Comparison of ENCODE assay signal across 19 cellular contexts in genomic region chr2:51717318-51717717, GRCh38.
A peak's percentile ranks its signal among the peaks of the same experiment; 100 is the strongest.
DNase-seq lines count a peak whose midpoint lies in the region; ATAC-seq and TF ChIP-seq lines count a peak whose summit lies in the region.
"Had no signal": no experiment of that assay in that cellular context is flagged by ENCODE, and none has a peak within 500 bp of the region (broad histone marks: within the 10 kb centered on the region; RNA-seq: fewer than 3 reads in every experiment).

No MANE protein-coding gene starts in this region.

- intact Hi-C loops in left cardiac atrium (cut with DNase I): no loop called here

- H3K27me3 Mint-ChIP-seq in HFFc6 (ENCODE audit: insufficient read depth): no peaks in the 10 kb centered on the region
- H3K27me3 Mint-ChIP-seq: CD4-positive, alpha-beta T cell had no signal

- in situ Hi-C loops in astrocyte of the cerebellum (cut with HindIII; ENCODE audit: low sequenced_read_pairs): no loop called here

- peaks cover 21% of the 10 kb centered on the region for H3K9me3 Mint-ChIP-seq in HFFc6

- no peak for ATAC-seq in left cardiac atrium
- ATAC-seq: right cardiac atrium; stimulated activated effector memory CD8-positive, alpha-beta T cell treated with anti-CD3 and anti-CD28 coated beads, Interleukin-12 subunit alpha, Interleukin-12 subunit beta, amount 100 ng/mL, for 72 hours had no signal

- H3K4me3 ChIP-seq in astrocyte of the cerebellum (ENCODE audit: low read depth, low read length): no peak overlapping the region
- H3K4me3 ChIP-seq: upper lobe of left lung had no signal

- TF ChIP-seq CTCF in HFFc6 (IDR thresholded peaks at IDR 0.05) (no peak), astrocyte of the cerebellum (IDR thresholded peaks at IDR 0.05; ENCODE audit: low read depth, low read length, missing control alignments) (no peak)

- H3K4me1 Mint-ChIP-seq in HFFc6 (ENCODE audit: low read depth): peaks cover 27% of the 10 kb centered on the region
- H3K4me1 Mint-ChIP-seq: nephron progenitor cell; stimulated activated effector memory CD8-positive, alpha-beta T cell treated with anti-CD3 and anti-CD28 coated beads, Interleukin-12 subunit alpha, Interleukin-12 subunit beta, amount 100 ng/mL, for 72 hours had no signal

- H3K4me3 Mint-ChIP-seq in HFFc6: no peak overlapping the region; the same call in 1 of the 2 replicates
- H3K4me3 Mint-ChIP-seq: CD4-positive, alpha-beta T cell; nephron progenitor cell; stimulated activated effector memory CD8-positive, alpha-beta T cell treated with anti-CD3 and anti-CD28 coated beads, Interleukin-12 subunit alpha, Interleukin-12 subunit beta, amount 100 ng/mL, for 72 hours had no signal

- peak overlapping the region; percentile 16; the same call in 1 of the 2 replicates for H3K27ac Mint-ChIP-seq in HFFc6
- H3K27ac Mint-ChIP-seq: CD4-positive, alpha-beta T cell; nephron progenitor cell; stimulated activated effector memory CD8-positive, alpha-beta T cell treated with anti-CD3 and anti-CD28 coated beads, Interleukin-12 subunit alpha, Interleukin-12 subunit beta, amount 100 ng/mL, for 72 hours had no signal

- DNase-seq in HFFc6: peak; percentile 74
- peak; percentile 60 for DNase-seq in astrocyte of the cerebellum (ENCODE audit: low read depth)
- DNase-seq in fibroblast of the conjunctiva (ENCODE audit: low read depth): peak; percentile 65
- DNase-seq in stromal cell of bone marrow (ENCODE audit: low read depth): peak; percentile 89
- no peak for DNase-seq in globus pallidus (ENCODE audit: low spot score)
- no peak for DNase-seq in SW480 (ENCODE audit: low spot score)
- no peak for DNase-seq in left cardiac atrium
- DNase-seq: activated naive CD4-positive, alpha-beta T cell; CD4-positive, alpha-beta T cell; central memory CD4-positive, alpha-beta T cell; GDM1; hippocampal formation; NCI-H1417; NCI-H345; nephron progenitor cell; right cardiac atrium; stimulated activated CD4-positive, alpha-beta T cell treated with anti-CD3 and anti-CD28 coated beads, Interleukin-4, amount 100 ng/mL, for 4 hours; upper lobe of left lung had no signal

- H3K36me3 Mint-ChIP-seq in HFFc6 (ENCODE audit: low read depth): peaks cover 10% of the 10 kb centered on the region
- H3K36me3 Mint-ChIP-seq: stimulated activated effector memory CD8-positive, alpha-beta T cell treated with anti-CD3 and anti-CD28 coated beads, Interleukin-12 subunit alpha, Interleukin-12 subunit beta, amount 100 ng/mL, for 72 hours had no signal

Comparison
In these comparisons a context has a peak if more than half of its experiments do, and no peak if none do; other contexts are left out.
1. DNase-seq: peak in HFFc6 (single experiment), astrocyte of the cerebellum (single experiment), fibroblast of the conjunctiva (single experiment) and stromal cell of bone marrow (single experiment); none in globus pallidus (single experiment), SW480 (single experiment) and left cardiac atrium (single experiment).